ENCODE assay signal across 9 cellular contexts in the genomic region with DNA sequence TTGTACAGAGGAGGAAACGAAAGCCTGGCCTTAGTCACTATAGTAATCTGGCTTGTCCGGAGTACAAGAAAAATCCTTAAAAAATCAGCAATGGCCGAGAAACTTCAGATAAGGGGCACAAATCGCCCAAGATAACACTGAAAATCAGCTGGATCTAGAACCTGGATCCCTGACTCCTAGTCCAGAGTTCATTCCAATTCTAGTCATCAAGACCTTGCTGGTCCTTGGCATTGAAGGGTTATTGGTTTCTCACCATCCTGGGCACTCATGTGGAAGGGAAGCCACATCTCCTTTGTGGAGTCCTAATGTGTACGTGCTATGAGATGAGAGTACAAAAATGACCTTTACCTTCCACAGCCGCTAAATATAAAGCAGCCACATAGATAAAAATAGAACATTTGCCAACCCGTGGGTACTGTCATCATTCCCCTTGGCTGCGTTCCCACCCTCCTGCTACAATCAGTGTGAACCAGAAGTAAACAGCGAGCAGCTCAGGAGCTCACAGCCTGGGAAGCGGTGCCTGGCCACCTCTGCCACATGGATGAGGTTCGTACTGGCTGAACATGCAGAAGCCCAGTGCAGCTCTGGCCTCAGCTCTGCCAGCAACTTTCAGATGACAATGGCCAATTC.
A peak's percentile ranks its signal among the peaks of the same experiment; 100 is the strongest.
DNase-seq lines count a peak whose midpoint lies in the region; ATAC-seq lines count a peak whose summit lies in the region.
"Had no signal": no experiment of that assay in that cellular context is flagged by ENCODE, and none has a peak within 500 bp of the region (broad histone marks: within the 10 kb centered on the region; RNA-seq: fewer than 3 reads in every experiment).

No MANE protein-coding gene starts in this region.

- H3K27me3 ChIP-seq in aorta (ENCODE audit: control insufficient read depth in 1 of 2, insufficient read depth in 2 of 2, low read length in 1 of 2), result no peaks in the 10 kb centered on the region

- no peak overlapping the region for H3K4me3 ChIP-seq in aorta (ENCODE audit: low read length in 2 of 2)

- DNase-seq in DMS53 (lab: John Stamatoyannopoulos, UW) (peak; percentile 33), DMS53 treated with DMSO at 0.1 percent for 48 hours (lab: John Stamatoyannopoulos, UW; ENCODE audit: unreplicated experiment) (no peak), cerebellar cortex (ENCODE audit: low spot score) (peak; percentile 88), lung microvascular endothelial cell (ENCODE audit: low read depth in 2 of 2) (peak; percentile 37 to 90), aorta (peak; percentile 88 to 89)
- DNase-seq: naive B cell had no signal

- ATAC-seq in aorta (ENCODE audit: low FRiP score), result peak; percentile 77
- no peak for ATAC-seq in esophagus mucosa
- no peak for ATAC-seq in HG02870 (IDR thresholded peaks at IDR 0.05; ENCODE audit: unreplicated experiment)
- no peak for ATAC-seq in HG03045 (IDR thresholded peaks at IDR 0.05; ENCODE audit: unreplicated experiment)

- H3K27ac ChIP-seq in aorta (ENCODE audit: low read depth in 1 of 2, low read length in 2 of 2), result peak overlapping the region; percentile 77 to 83

- H3K4me1 ChIP-seq in aorta (ENCODE audit: control insufficient read depth in 1 of 2, insufficient read depth in 2 of 2, low read length in 2 of 2), result peaks cover 5 to 8% of the 10 kb centered on the region in 2 donors

- intact Hi-C loops in aorta (cut with DNase I), result loop anchor here in 1 of 2 donors (5.0 kb wide), 1 partner anchor 41 kb away; no protein-coding TSS in a partner anchor

- peaks cover 6 to 15% of the 10 kb centered on the region in 2 donors for H3K36me3 ChIP-seq in aorta (ENCODE audit: control insufficient read depth in 1 of 2, insufficient read depth in 2 of 2, low read length in 1 of 2)

- no peaks in the 10 kb centered on the region for H3K9me3 ChIP-seq in aorta (ENCODE audit: control insufficient read depth, low read length)

- 3 to 6% methylated on average over 11 of the region's 11 CpGs for WGBS in aorta, 2 donors
